ENCODE assay signal across 8 cellular contexts in the genomic region with DNA sequence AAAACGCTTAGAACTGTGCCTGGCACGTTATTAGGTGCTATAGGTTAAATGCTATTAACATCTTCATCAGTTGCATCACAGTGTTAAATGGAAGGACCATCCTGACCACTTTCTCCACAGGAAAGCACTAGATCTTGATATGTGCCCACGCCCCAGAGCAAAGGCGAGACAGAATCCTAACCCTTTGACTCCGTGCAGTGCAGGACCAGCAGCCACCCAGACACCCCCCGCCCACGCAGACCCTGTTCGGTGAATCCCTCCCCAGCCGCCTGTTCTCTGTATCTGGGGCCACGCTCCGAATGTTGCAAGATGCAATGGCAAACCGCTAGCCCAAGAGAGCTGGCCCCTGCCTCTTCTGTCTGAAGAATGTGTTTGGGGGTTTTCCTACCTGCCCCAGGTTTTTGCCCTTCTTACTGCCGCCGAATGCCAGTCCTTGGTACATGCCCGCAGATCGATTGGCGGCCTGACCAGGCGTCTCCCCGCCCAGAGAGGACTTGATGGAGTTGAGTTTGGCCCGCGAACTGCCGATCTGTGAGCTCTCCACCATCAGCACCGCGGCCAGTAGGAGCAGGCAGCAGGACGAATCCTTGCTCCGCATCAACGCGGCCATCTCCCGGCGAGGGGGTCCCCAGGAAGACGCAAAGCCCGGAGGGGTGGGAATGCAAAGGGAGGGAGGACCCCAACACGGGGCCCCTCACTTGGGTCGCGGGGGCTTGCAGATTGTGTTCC. TPM values are rescaled to one million over a fixed set of nuclear protein-coding genes. Genes with fewer than 3 reads are reported as not detected.
DNase-seq lines count a peak whose midpoint lies in the region; ATAC-seq and TF ChIP-seq lines count a peak whose summit lies in the region.

No MANE protein-coding gene starts in this region.

- CTCF ChIA-PET in AG04449 (lab: Yijun Ruan, JAX): interaction anchor here (0.7 to 3.9 kb wide), 6 partner anchors 9 to 345 kb away, joined by 3 to 21 read pairs (median 6); no protein-coding TSS in a partner anchor

- no peak overlapping the region for H3K27ac Mint-ChIP-seq in dendritic cell treated with granulocyte-macrophage colony-stimulating factor and Interleukin-4, amounts not matched to agents 40 ng/mL and 50 ng/mL, for 4 days

- no peak for ATAC-seq in mucosa of descending colon
- no peak for ATAC-seq in HG03025 (IDR thresholded peaks at IDR 0.05; ENCODE audit: low FRiP score, unreplicated experiment)

- intact Hi-C loops in dendritic cell treated with granulocyte-macrophage colony-stimulating factor and Interleukin-4, amounts not matched to agents 40 ng/mL and 50 ng/mL, for 4 days (cut with micrococcal nuclease): no loop called here
- intact Hi-C loops in mucosa of descending colon (cut with DNase I, micrococcal nuclease): no loop called here

- H3K9me3 ChIP-seq in HUES48 (ENCODE audit: control insufficient read depth, insufficient read depth, low read length) (no peaks in the 10 kb centered on the region), mucosa of descending colon (no peaks in the 10 kb centered on the region)

- no peak for TF ChIP-seq CTCF in AG04449 (IDR thresholded peaks at IDR 0.05; ENCODE audit: insufficient read depth, low read length, missing control alignments)
- no peak for TF ChIP-seq CTCF in mucosa of descending colon (IDR thresholded peaks at IDR 0.05)

- DNase-seq in AG04449 (ENCODE audit: low read depth, low spot score) (no peak), mucosa of descending colon (peak in 2 of 3 donors; percentile 14 to 31), kidney tubule cell (ENCODE audit: low spot score) (no peak), HUDEP-2 (lab: John Stamatoyannopoulos, UW; ENCODE audit: unreplicated experiment in 76 of 76) (no peak), GDM1 (lab: John Stamatoyannopoulos, UW) (no peak)

- H3K36me3 ChIP-seq in HUES48 (ENCODE audit: control insufficient read depth, insufficient read depth, low read length): no peaks in the 10 kb centered on the region
- no peaks in the 10 kb centered on the region for H3K36me3 ChIP-seq in mucosa of descending colon (ENCODE audit: low read depth)

- no peak overlapping the region for H3K9ac ChIP-seq in HUES48 (ENCODE audit: low read depth, low read length)

- H3K9me3 Mint-ChIP-seq in dendritic cell treated with granulocyte-macrophage colony-stimulating factor and Interleukin-4, amounts not matched to agents 40 ng/mL and 50 ng/mL, for 4 days: no peaks in the 10 kb centered on the region

- H3K4me3 Mint-ChIP-seq in dendritic cell treated with granulocyte-macrophage colony-stimulating factor and Interleukin-4, amounts not matched to agents 40 ng/mL and 50 ng/mL, for 4 days: peak overlapping the region; percentile 80

- H3K4me1 ChIP-seq in HUES48 (ENCODE audit: control insufficient read depth, insufficient read depth, low read length) (peaks cover 17% of the 10 kb centered on the region), mucosa of descending colon (ENCODE audit: low read depth) (no peaks in the 10 kb centered on the region)

- H3K27me3 ChIP-seq in HUES48 (ENCODE audit: control insufficient read depth, insufficient read depth, low read length): peaks cover 59% of the 10 kb centered on the region

- H3K4me3 ChIP-seq in AG04449 (ENCODE audit: low read depth, low read length) (peak overlapping the region; percentile 60), HUES48 (ENCODE audit: low read depth, low read length) (peak overlapping the region; percentile 77), mucosa of descending colon (no peak overlapping the region)

- POLR2A ChIA-PET in AG04449 (lab: Yijun Ruan, JAX): no interaction called here

- H3K27ac ChIP-seq in HUES48 (ENCODE audit: low read depth, low read length): no peak overlapping the region

- no peaks in the 10 kb centered on the region for H3K36me3 Mint-ChIP-seq in dendritic cell treated with granulocyte-macrophage colony-stimulating factor and Interleukin-4, amounts not matched to agents 40 ng/mL and 50 ng/mL, for 4 days (ENCODE audit: low read depth)

- H3K27me3 Mint-ChIP-seq in dendritic cell treated with granulocyte-macrophage colony-stimulating factor and Interleukin-4, amounts not matched to agents 40 ng/mL and 50 ng/mL, for 4 days: peaks cover 61% of the 10 kb centered on the region

- peaks cover 35% of the 10 kb centered on the region for H3K4me1 Mint-ChIP-seq in dendritic cell treated with granulocyte-macrophage colony-stimulating factor and Interleukin-4, amounts not matched to agents 40 ng/mL and 50 ng/mL, for 4 days (ENCODE audit: low read depth)

RNA-seq across cellular contexts. Expression of a gene that starts 1.0 kb away (rescaled TPM):
- total RNA-seq in mucosa of descending colon: 1 to 10 TPM in 1 of 3 donors, under 1 TPM in 1, not detected in 1; 0.36 to 4.3 TPM

Comparison
In these comparisons a context has a peak if more than half of its experiments do, and no peak if none do; other contexts are left out.
1. DNase-seq: peak in mucosa of descending colon (2 of 3); none in AG04449 (single experiment), kidney tubule cell (single experiment), HUDEP-2 (0 of 76) and GDM1 (single experiment).